Comparison of ENCODE assay signal across 11 cellular contexts in genomic region chr17:35743911-35744328, GRCh38. TPM values are rescaled to one million over a fixed set of nuclear protein-coding genes. Genes with fewer than 3 reads are reported as not detected.
DNase-seq lines count a peak whose midpoint lies in the region; ATAC-seq and TF ChIP-seq lines count a peak whose summit lies in the region.
"Had no signal": no experiment of that assay in that cellular context is flagged by ENCODE, and none has a peak within 500 bp of the region (broad histone marks: within the 10 kb centered on the region; RNA-seq: fewer than 3 reads in every experiment).

No MANE protein-coding gene starts in this region.

- H3K4me3 ChIP-seq in mammary epithelial cell (replicated peaks in 1 of 3; ENCODE audit: insufficient read depth in 1 of 3, low read depth in 2 of 3, low read length in 3 of 3) (no peak overlapping the region), trophoblast cell (ENCODE audit: low read depth, low read length) (no peak overlapping the region), prostate gland (no peak overlapping the region)

- peak; percentile 46 for DNase-seq in SIG-M5 treated with dmso at 0.1 percent for 504 hours (lab: John Stamatoyannopoulos, UW; ENCODE audit: unreplicated experiment)
- no peak for DNase-seq in SIG-M5 (lab: John Stamatoyannopoulos, UW)
- DNase-seq in NCI-H460 (ENCODE audit: extremely low read depth, low read depth) = peak; percentile 30
- DNase-seq in mammary epithelial cell = peak; percentile 29
- DNase-seq in trophoblast cell = peak; percentile 9 to 42
- DNase-seq in SHP77 treated with DMSO at 0.1 percent for 48 hours (lab: John Stamatoyannopoulos, UW) = no peak
- DNase-seq in prostate gland (ENCODE audit: low spot score) = no peak
- DNase-seq: SHP77 had no signal

- dilution Hi-C loops in mammary epithelial cell (cut with HindIII; ENCODE audit: low sequenced_read_pairs) = loop anchor here (25.0 kb wide), 2 partner anchors 132 to 432 kb away; no protein-coding TSS in a partner anchor

- in situ Hi-C loops in mammary epithelial cell (cut with MboI; ENCODE audit: low sequenced_read_pairs in 2 of 2) = loop anchor here (25.0 kb wide), 1 partner anchor 582 kb away; no protein-coding TSS in a partner anchor

- CTCF ChIA-PET in mammary epithelial cell (lab: Charles Lee; ENCODE audit: low non-redundant PET) = no interaction called here

- H3K79me1 ChIP-seq in trophoblast cell (ENCODE audit: low read length) = no peaks in the 10 kb centered on the region

- no peak overlapping the region for H2BK120ac ChIP-seq in trophoblast cell (ENCODE audit: insufficient read depth, low read length, poor library complexity)

- no peak for TF ChIP-seq POLR2A in prostate gland (IDR thresholded peaks at IDR 0.05)

- no peak overlapping the region for H4K12ac ChIP-seq in trophoblast cell (ENCODE audit: low read depth, low read length)

- H3K36me3 ChIP-seq in mammary epithelial cell (ENCODE audit: insufficient read depth, low read length) (no peaks in the 10 kb centered on the region), trophoblast cell (ENCODE audit: control insufficient read depth in 1 of 2, insufficient read depth in 2 of 2, low read length in 2 of 2) (no peaks in the 10 kb centered on the region), prostate gland (no peaks in the 10 kb centered on the region)

- H3K4me1 ChIP-seq in mammary epithelial cell (ENCODE audit: insufficient read depth, low read length) (peaks cover 20% of the 10 kb centered on the region), trophoblast cell (ENCODE audit: control insufficient read depth in 1 of 2, insufficient read depth in 2 of 2, low read length in 2 of 2) (peaks cover 0 to 3% of the 10 kb centered on the region in 2 experiments), prostate gland (replicated peaks) (no peaks in the 10 kb centered on the region)

- no peaks in the 10 kb centered on the region for H3K79me2 ChIP-seq in mammary epithelial cell (ENCODE audit: insufficient read depth, low read length)
- no peaks in the 10 kb centered on the region for H3K79me2 ChIP-seq in trophoblast cell (ENCODE audit: control insufficient read depth, insufficient read depth, low read length, poor library complexity)

- intact Hi-C loops in mammary epithelial cell (cut with micrococcal nuclease) = loop anchor here (10.0 kb wide), 1 partner anchor 1539 kb away; no protein-coding TSS in a partner anchor
- intact Hi-C loops in prostate gland (cut with DNase I) = no loop called here

- no peak overlapping the region for H2BK5ac ChIP-seq in trophoblast cell (ENCODE audit: low read depth, low read length, poor library complexity)

- H4K8ac ChIP-seq in trophoblast cell (ENCODE audit: low read depth, low read length) = no peak overlapping the region

- H3K27ac ChIP-seq in mammary epithelial cell (ENCODE audit: insufficient read depth, low read depth, low read length) = no peak overlapping the region
- H3K27ac ChIP-seq in trophoblast cell (ENCODE audit: low read depth, low read length) = no peak overlapping the region
- no peak overlapping the region for H3K27ac ChIP-seq in prostate gland

- no peak overlapping the region for H3K18ac ChIP-seq in trophoblast cell (ENCODE audit: low read length)

- no peak overlapping the region for H3K4ac ChIP-seq in trophoblast cell (ENCODE audit: low read depth, low read length)

- H3K9me3 ChIP-seq in mammary epithelial cell (replicated peaks; ENCODE audit: insufficient read depth, low read length) = no peaks in the 10 kb centered on the region
- peaks cover 14% of the 10 kb centered on the region for H3K9me3 ChIP-seq in trophoblast cell (ENCODE audit: insufficient read depth, low read depth, low read length)
- no peaks in the 10 kb centered on the region for H3K9me3 ChIP-seq in prostate gland

- no peak overlapping the region for H2AK5ac ChIP-seq in trophoblast cell (ENCODE audit: low read length)

- H3K14ac ChIP-seq in trophoblast cell (ENCODE audit: low read length) = no peak overlapping the region

- no peaks in the 10 kb centered on the region for H4K20me1 ChIP-seq in mammary epithelial cell (ENCODE audit: insufficient read depth, low read length)

- no peak overlapping the region for H2AFZ ChIP-seq in mammary epithelial cell (ENCODE audit: low read depth, low read length)
- H2AFZ ChIP-seq in trophoblast cell (ENCODE audit: insufficient read depth, low read length, poor library complexity) = no peak overlapping the region

- no peak overlapping the region for H2BK12ac ChIP-seq in trophoblast cell (ENCODE audit: low read length)

- H3K23ac ChIP-seq in trophoblast cell (ENCODE audit: low read length) = no peak overlapping the region

- no peak overlapping the region for H4K91ac ChIP-seq in trophoblast cell (ENCODE audit: low read depth, low read length)

- WGBS in mammary epithelial cell (ENCODE audit: low coverage, missing lambda C conversion rate) = 14% methylated on average over 2 of the region's 2 CpGs
- no CpG with 5 or more reads among the region's 2 CpGs for WGBS in trophoblast cell (ENCODE audit: extremely low coverage, insufficient coverage, insufficient read length)
- WGBS in prostate gland = 33% methylated on average over 2 of the region's 2 CpGs

- H3K27me3 ChIP-seq in mammary epithelial cell (ENCODE audit: insufficient read depth, low read length) = peaks cover 13% of the 10 kb centered on the region
- H3K27me3 ChIP-seq in trophoblast cell (ENCODE audit: insufficient read depth, low read length) = peaks cover 4% of the 10 kb centered on the region
- H3K27me3 ChIP-seq in prostate gland (replicated peaks; ENCODE audit: insufficient read depth) = peaks cover 11% of the 10 kb centered on the region

- H3K9ac ChIP-seq in mammary epithelial cell (ENCODE audit: insufficient read depth, low read length) = no peak overlapping the region
- H3K9ac ChIP-seq in trophoblast cell (ENCODE audit: low read length) = no peak overlapping the region

- no peak for ATAC-seq in HG02798 (IDR thresholded peaks at IDR 0.05; ENCODE audit: poor library complexity, unreplicated experiment)

- H3K4me2 ChIP-seq in mammary epithelial cell (ENCODE audit: insufficient read depth, low read depth, low read length) (no peak overlapping the region), trophoblast cell (ENCODE audit: low read length) (no peak overlapping the region)

- no TSS peak for BruUV-seq in mammary epithelial cell (replicated peaks; lab: Mats Ljungman, UMichigan)

- TF ChIP-seq CTCF in mammary epithelial cell (conservative IDR thresholded peaks at IDR 0.05 in 1 of 2, IDR thresholded peaks at IDR 0.05 in 1 of 2; ENCODE audit: extremely low read depth in 1 of 2, insufficient read depth in 1 of 2, low read depth in 1 of 2, low read length in 2 of 2) = no peak
- TF ChIP-seq CTCF in prostate gland (IDR thresholded peaks at IDR 0.05) = no peak

RNA-seq across cellular contexts. Expression of gene GAS2L2, which starts 9.1 kb away (rescaled TPM):
- total RNA-seq in NCI-H460 (2014; rRNA removed; shearing (Covaris generic)) = not detected in 2 replicates
- not detected in 2 replicates for polyA plus RNA-seq in NCI-H460 (2014; cell fraction: nucleus; rRNA removed)
- total RNA-seq in mammary epithelial cell (under 1 TPM in 1 of 2 donors, not detected in 1; 0.24 TPM), prostate gland (not detected)
- 0.07 TPM for polyA plus RNA-seq in mammary epithelial cell
- polyA minus RNA-seq in mammary epithelial cell = 0.31 TPM
- polyA plus RNA-seq in trophoblast cell (2013) = 0.01 TPM in 1 of 2 replicates, not detected in the other
- total RNA-seq: skeletal muscle tissue, urinary bladder had no signal

RNA-seq across cellular contexts. Expression of gene RASL10B, which starts 12.5 kb away (rescaled TPM):
- total RNA-seq in NCI-H460 (2014; rRNA removed; shearing (Covaris generic)) = 2.3 and 2.5 TPM in 2 replicates
- 2.5 and 3.0 TPM in 2 replicates for polyA plus RNA-seq in NCI-H460 (2014; cell fraction: nucleus; rRNA removed)
- under 1 TPM; 0.19 to 0.67 TPM for total RNA-seq in mammary epithelial cell
- 0.07 TPM for polyA plus RNA-seq in mammary epithelial cell
- polyA minus RNA-seq in mammary epithelial cell = not detected
- 5.6 and 5.9 TPM in 2 replicates for polyA plus RNA-seq in trophoblast cell (2013)
- 1 to 10 TPM; 5.4 to 7.2 TPM for total RNA-seq in prostate gland

RNA-seq across cellular contexts. Expression of gene C17orf50, which starts 16.8 kb away (rescaled TPM):
- total RNA-seq in NCI-H460 (2014; rRNA removed; shearing (Covaris generic)) = not detected in 2 replicates
- not detected in 2 replicates for polyA plus RNA-seq in NCI-H460 (2014; cell fraction: nucleus; rRNA removed)
- total RNA-seq in mammary epithelial cell = not detected
- polyA plus RNA-seq in mammary epithelial cell = not detected
- polyA minus RNA-seq in mammary epithelial cell = not detected
- 0.05 TPM in 1 of 2 replicates, not detected in the other for polyA plus RNA-seq in trophoblast cell (2013)
- total RNA-seq in prostate gland = 10 to 100 TPM in 1 of 2 donors, not detected in 1; 15.8 TPM
- total RNA-seq: skeletal muscle tissue, urinary bladder had no signal
- polyA plus RNA-seq: urinary bladder had no signal

RNA-seq across cellular contexts. Expression of gene MMP28, which starts 51.5 kb away (rescaled TPM):
- 0.12 TPM in 1 of 2 replicates, not detected in the other for total RNA-seq in NCI-H460 (2014; rRNA removed; shearing (Covaris generic))
- polyA plus RNA-seq in NCI-H460 (2014; cell fraction: nucleus; rRNA removed) = not detected in 2 replicates
- total RNA-seq in mammary epithelial cell (10 to 100 TPM; 64.0 to 83.9 TPM), prostate gland (100 to 1,000 TPM in 1 of 2 donors, 10 to 100 TPM in 1; 12.8 to 146 TPM)
- polyA plus RNA-seq in mammary epithelial cell = 51.7 TPM
- polyA minus RNA-seq in mammary epithelial cell = 64.9 TPM
- polyA plus RNA-seq in trophoblast cell (2013) = 10.9 and 11.5 TPM in 2 replicates

Comparison
In these comparisons a context has a peak if more than half of its experiments do, and no peak if none do; other contexts are left out.
1. DNase-seq: peak in SIG-M5 treated with dmso at 0.1 percent for 504 hours (single experiment), NCI-H460 (single experiment), mammary epithelial cell (single experiment) and trophoblast cell (2 of 2); none in SIG-M5 (single experiment), SHP77 treated with DMSO at 0.1 percent for 48 hours (single experiment) and prostate gland (single experiment).